ENCODE assay signal across 8 cellular contexts in genomic region chr10:119859422-119860258, GRCh38. TPM values are rescaled to one million over a fixed set of nuclear protein-coding genes. Genes with fewer than 3 reads are reported as not detected.
DNase-seq lines count a peak whose midpoint lies in the region; ATAC-seq and TF ChIP-seq lines count a peak whose summit lies in the region.

No MANE protein-coding gene starts in this region.

- H3K4me1 Mint-ChIP-seq in CD4-positive, alpha-beta T cell (ENCODE audit: low read depth), result peaks cover 46% of the 10 kb centered on the region
- peaks cover 4% of the 10 kb centered on the region for H3K4me1 Mint-ChIP-seq in osteocyte (ENCODE audit: unreplicated experiment)

- no peak for DNase-seq in CD4-positive, alpha-beta T cell
- DNase-seq in GM19240 (ENCODE audit: insufficient read length, low spot score), result peak; percentile 5
- DNase-seq in RWPE1 (ENCODE audit: low spot score), result peak; percentile 30
- peak; percentile 64 for DNase-seq in epithelial cell of esophagus (ENCODE audit: low read depth)
- no peak for DNase-seq in osteocyte (ENCODE audit: extremely low spot score, unreplicated experiment)
- no peak for DNase-seq in activated effector memory CD4-positive, alpha-beta T cell treated with Interleukin-2 at 50 U/mL for 16 hours
- no peak for DNase-seq in stimulated activated CD4-positive, alpha-beta T cell treated with anti-CD3 and anti-CD28 coated beads, Interleukin-2, amount 100 ng/mL, for 24 hours

- intact Hi-C loops in CD4-positive, alpha-beta T cell (cut with DNase I, micrococcal nuclease), result loop anchor here (1.0 to 10.0 kb wide), 5 partner anchors 109 to 655 kb away; partner anchors contain the start of gene GRK5 (in 1 of the 2)

- no peaks in the 10 kb centered on the region for H3K9me3 Mint-ChIP-seq in CD4-positive, alpha-beta T cell
- H3K9me3 Mint-ChIP-seq in osteocyte (ENCODE audit: unreplicated experiment), result peaks cover 3% of the 10 kb centered on the region

- H3K27ac Mint-ChIP-seq in CD4-positive, alpha-beta T cell, result peak overlapping the region; percentile 4
- peak overlapping the region; percentile 40 for H3K27ac Mint-ChIP-seq in osteocyte (ENCODE audit: unreplicated experiment)

- no peaks in the 10 kb centered on the region for H3K27me3 ChIP-seq in CD4-positive, alpha-beta T cell (ENCODE audit: control insufficient read depth, insufficient read depth, low read length)

- no peak overlapping the region for H3K27ac ChIP-seq in CD4-positive, alpha-beta T cell (ENCODE audit: low read depth, low read length)
- no peak overlapping the region for H3K27ac ChIP-seq in RWPE1

- peak; percentile 88 for TF ChIP-seq CTCF in CD4-positive, alpha-beta T cell (IDR thresholded peaks at IDR 0.05)
- TF ChIP-seq CTCF in RWPE1 (conservative IDR thresholded peaks at IDR 0.05; ENCODE audit: low read depth) (peak; percentile 71), epithelial cell of esophagus (IDR thresholded peaks at IDR 0.05; ENCODE audit: insufficient read depth, low read depth, low read length, missing control alignments) (peak; percentile 52), osteocyte (IDR thresholded peaks at IDR 0.05) (peak; percentile 67)

- POLR2A ChIA-PET in CD4-positive, alpha-beta T cell (lab: Charles Lee), result interaction anchor here (0.7 to 5.4 kb wide), 6 partner anchors 10 to 680 kb away, joined by 3 to 34 read pairs (median 3); partner anchors contain the start of genes MCMBP and RGS10
- POLR2A ChIA-PET in RWPE1 (lab: Yijun Ruan, JAX; ENCODE audit: low non-redundant PET), result interaction anchor here (0.5 to 0.6 kb wide), 2 partner anchors 61 to 1753 kb away, joined by 3 read pairs; no protein-coding TSS in a partner anchor

- peak; percentile 60 for ATAC-seq in CD4-positive, alpha-beta T cell (ENCODE audit: poor library complexity)
- ATAC-seq in GM21717 (IDR thresholded peaks at IDR 0.05; ENCODE audit: unreplicated experiment), result no peak

- H3K9me3 ChIP-seq in CD4-positive, alpha-beta T cell (ENCODE audit: control insufficient read depth, low read length), result no peaks in the 10 kb centered on the region

- no peak overlapping the region for H3K4me3 ChIP-seq in epithelial cell of esophagus (ENCODE audit: low read length)

- H3K27me3 Mint-ChIP-seq in CD4-positive, alpha-beta T cell, result no peaks in the 10 kb centered on the region
- H3K27me3 Mint-ChIP-seq in osteocyte (ENCODE audit: unreplicated experiment), result no peaks in the 10 kb centered on the region

- CTCF ChIA-PET in CD4-positive, alpha-beta T cell (lab: Charles Lee), result interaction anchor here (0.8 to 3.2 kb wide), 11 partner anchors 8 to 252 kb away, joined by 3 to 18 read pairs (median 4); partner anchors contain the start of genes INPP5F, MCMBP and SEC23IP
- CTCF ChIA-PET in RWPE1 (lab: Yijun Ruan, JAX), result interaction anchor here (0.5 to 2.8 kb wide), 21 partner anchors 8 to 251 kb away, joined by 3 to 26 read pairs (median 4); partner anchors contain the start of gene INPP5F

- H3K4me3 Mint-ChIP-seq in CD4-positive, alpha-beta T cell, result no peak overlapping the region
- no peak overlapping the region for H3K4me3 Mint-ChIP-seq in osteocyte (ENCODE audit: unreplicated experiment)

- peaks cover 60% of the 10 kb centered on the region for H3K36me3 Mint-ChIP-seq in CD4-positive, alpha-beta T cell (ENCODE audit: low read depth)
- H3K36me3 Mint-ChIP-seq in osteocyte (ENCODE audit: unreplicated experiment), result peaks cover 13% of the 10 kb centered on the region

RNA-seq across cellular contexts. Expression of gene MCMBP, which starts 13.0 kb away (rescaled TPM):
- 10 to 100 TPM; 14.5 to 14.6 TPM for total RNA-seq in CD4-positive, alpha-beta T cell
- total RNA-seq in osteocyte, result 43.5 and 50.4 TPM in 2 replicates

RNA-seq across cellular contexts. Expression of gene SEC23IP, which starts 32.9 kb away (rescaled TPM):
- total RNA-seq in CD4-positive, alpha-beta T cell, result 10 to 100 TPM; 18.1 to 21.1 TPM
- total RNA-seq in osteocyte, result 64.6 and 78.9 TPM in 2 replicates

Comparison
In these comparisons a context has a peak if more than half of its experiments do, and no peak if none do; other contexts are left out.
1. DNase-seq: peak in GM19240 (single experiment), RWPE1 (single experiment) and epithelial cell of esophagus (single experiment); none in CD4-positive, alpha-beta T cell (0 of 10), osteocyte (single experiment), activated effector memory CD4-positive, alpha-beta T cell treated with Interleukin-2 at 50 U/mL for 16 hours (single experiment) and stimulated activated CD4-positive, alpha-beta T cell treated with anti-CD3 and anti-CD28 coated beads, Interleukin-2, amount 100 ng/mL, for 24 hours (0 of 2).
2. Peak in every context shown above with its lines, with median percentiles within 50 percentile points of each other: CTCF ChIP-seq.